ENCODE assay signal across 10 cellular contexts in genomic region chr4:6562931-6563901, GRCh38. TPM values are rescaled to one million over a fixed set of nuclear protein-coding genes. Genes with fewer than 3 reads are reported as not detected.
DNase-seq lines count a peak whose midpoint lies in the region; ATAC-seq and TF ChIP-seq lines count a peak whose summit lies in the region.
"Had no signal": no experiment of that assay in that cellular context is flagged by ENCODE, and none has a peak within 500 bp of the region (broad histone marks: within the 10 kb centered on the region; RNA-seq: fewer than 3 reads in every experiment).

No MANE protein-coding gene starts in this region.

- H3K4me3 Mint-ChIP-seq in activated naive CD8-positive, alpha-beta T cell = peak overlapping the region; percentile 52
- H3K4me3 Mint-ChIP-seq in activated naive CD8-positive, alpha-beta T cell treated with anti-CD3 and anti-CD28 coated beads for 36 hours = no peak overlapping the region
- H3K4me3 Mint-ChIP-seq: activated B cell treated with CpG ODN at 0.5 μM for 24 hours; stimulated activated naive CD8-positive, alpha-beta T cell treated with anti-CD3 and anti-CD28 coated beads, Interleukin-15, Interleukin-2, amounts not matched to agents 100 ng/mL and 50 ng/mL, for 24 hours had no signal

- H3K27ac Mint-ChIP-seq in activated naive CD8-positive, alpha-beta T cell = no peak overlapping the region
- H3K27ac Mint-ChIP-seq in activated naive CD8-positive, alpha-beta T cell treated with anti-CD3 and anti-CD28 coated beads for 36 hours = no peak overlapping the region
- H3K27ac Mint-ChIP-seq: activated B cell treated with CpG ODN at 0.5 μM for 24 hours; stimulated activated naive CD8-positive, alpha-beta T cell treated with anti-CD3 and anti-CD28 coated beads, Interleukin-15, Interleukin-2, amounts not matched to agents 100 ng/mL and 50 ng/mL, for 24 hours had no signal

- H3K4me1 ChIP-seq in left lung (peaks cover 0 to 14% of the 10 kb centered on the region in 2 donors), upper lobe of left lung (peaks cover 13 to 19% (median 16%) of the 10 kb centered on the region in 4 donors)

- H3K4me3 ChIP-seq in cardiac fibroblast (replicated peaks in 1 of 2; ENCODE audit: low read depth in 2 of 2, low read length in 2 of 2) (peak overlapping the region in 1 of 2 donors; percentile 46), left lung (peak overlapping the region in 1 of 2 donors; percentile 18), upper lobe of left lung (peak overlapping the region; percentile 4 to 40 (median 33))

- no peaks in the 10 kb centered on the region for H3K36me3 Mint-ChIP-seq in activated naive CD8-positive, alpha-beta T cell
- no peaks in the 10 kb centered on the region for H3K36me3 Mint-ChIP-seq in activated naive CD8-positive, alpha-beta T cell treated with anti-CD3 and anti-CD28 coated beads for 36 hours

- DNase-seq in activated naive CD8-positive, alpha-beta T cell treated with anti-CD3 and anti-CD28 coated beads for 36 hours = no peak
- DNase-seq in cardiac fibroblast (ENCODE audit: low read depth in 2 of 2) (peak; percentile 12 to 41), left lung (peak in 1 of 2 donors; percentile 77), upper lobe of left lung (peak in 1 of 2 donors; percentile 86), cerebellar nuclear complex (lab: John Stamatoyannopoulos, UW) (no peak)
- DNase-seq: activated B cell treated with CpG ODN at 0.5 μM for 24 hours had no signal

- TF ChIP-seq CTCF in cardiac fibroblast (IDR thresholded peaks at IDR 0.05; ENCODE audit: low read depth, low read length) (no peak), left lung (IDR thresholded peaks at IDR 0.05) (no peak), upper lobe of left lung (IDR thresholded peaks at IDR 0.05) (no peak)

- 1 to 2% methylated on average over 26 to 58 of the region's 127 CpGs for WGBS in upper lobe of left lung, 2 donors

- H3K4me1 Mint-ChIP-seq in activated naive CD8-positive, alpha-beta T cell (ENCODE audit: low read depth) = peaks cover 8% of the 10 kb centered on the region
- peaks cover 7% of the 10 kb centered on the region for H3K4me1 Mint-ChIP-seq in activated naive CD8-positive, alpha-beta T cell treated with anti-CD3 and anti-CD28 coated beads for 36 hours

- H3K27me3 Mint-ChIP-seq in activated naive CD8-positive, alpha-beta T cell = peaks cover 25% of the 10 kb centered on the region
- H3K27me3 Mint-ChIP-seq in activated naive CD8-positive, alpha-beta T cell treated with anti-CD3 and anti-CD28 coated beads for 36 hours = peaks cover 57% of the 10 kb centered on the region

- no peak for TF ChIP-seq POLR2A in upper lobe of left lung (IDR thresholded peaks at IDR 0.05)

- ATAC-seq in left lung (peak; percentile 11), upper lobe of left lung (ENCODE audit: low FRiP score in 2 of 2) (peak in 1 of 2 donors; percentile 24), HG03520 (IDR thresholded peaks at IDR 0.05; ENCODE audit: unreplicated experiment) (no peak), GM21737 (IDR thresholded peaks at IDR 0.05; ENCODE audit: unreplicated experiment) (no peak)

- H3K36me3 ChIP-seq in left lung (no peaks in the 10 kb centered on the region), upper lobe of left lung (no peaks in the 10 kb centered on the region)

- H3K9me3 ChIP-seq in left lung (no peaks in the 10 kb centered on the region), upper lobe of left lung (no peaks in the 10 kb centered on the region)

- H3K27me3 ChIP-seq in left lung (peaks cover 33 to 96% of the 10 kb centered on the region in 2 donors), upper lobe of left lung (peaks cover 0 to 33% (median 23%) of the 10 kb centered on the region in 4 donors)

- TF ChIP-seq EP300 in upper lobe of left lung (IDR thresholded peaks at IDR 0.05) = no peak

- no peaks in the 10 kb centered on the region for H3K9me3 Mint-ChIP-seq in activated naive CD8-positive, alpha-beta T cell (ENCODE audit: low read depth)
- H3K9me3 Mint-ChIP-seq in activated naive CD8-positive, alpha-beta T cell treated with anti-CD3 and anti-CD28 coated beads for 36 hours = no peaks in the 10 kb centered on the region
- H3K9me3 Mint-ChIP-seq: activated B cell treated with CpG ODN at 0.5 μM for 24 hours; stimulated activated naive CD8-positive, alpha-beta T cell treated with anti-CD3 and anti-CD28 coated beads, Interleukin-15, Interleukin-2, amounts not matched to agents 100 ng/mL and 50 ng/mL, for 24 hours had no signal

- intact Hi-C loops in left lung (cut with DNase I) = no loop called here

- H3K27ac ChIP-seq in left lung = no peak overlapping the region
- H3K27ac ChIP-seq in upper lobe of left lung = no peak overlapping the region

RNA-seq across cellular contexts. Expression of gene MAN2B2, which starts 11.8 kb away (rescaled TPM):
- 10 to 100 TPM; 10.6 to 10.9 TPM for total RNA-seq in activated naive CD8-positive, alpha-beta T cell treated with anti-CD3 and anti-CD28 coated beads for 36 hours
- total RNA-seq in left lung = 10 to 100 TPM; 27.3 to 38.3 TPM
- 10 to 100 TPM; 17.4 to 44.0 (median 35.4) TPM for total RNA-seq in upper lobe of left lung

Comparison
In these comparisons a context has a peak if more than half of its experiments do, and no peak if none do; other contexts are left out.
1. DNase-seq: peak in cardiac fibroblast (2 of 2); none in activated naive CD8-positive, alpha-beta T cell treated with anti-CD3 and anti-CD28 coated beads for 36 hours (single experiment) and cerebellar nuclear complex (0 of 2).